ENCODE assay signal across 1 cellular context in the genomic region with DNA sequence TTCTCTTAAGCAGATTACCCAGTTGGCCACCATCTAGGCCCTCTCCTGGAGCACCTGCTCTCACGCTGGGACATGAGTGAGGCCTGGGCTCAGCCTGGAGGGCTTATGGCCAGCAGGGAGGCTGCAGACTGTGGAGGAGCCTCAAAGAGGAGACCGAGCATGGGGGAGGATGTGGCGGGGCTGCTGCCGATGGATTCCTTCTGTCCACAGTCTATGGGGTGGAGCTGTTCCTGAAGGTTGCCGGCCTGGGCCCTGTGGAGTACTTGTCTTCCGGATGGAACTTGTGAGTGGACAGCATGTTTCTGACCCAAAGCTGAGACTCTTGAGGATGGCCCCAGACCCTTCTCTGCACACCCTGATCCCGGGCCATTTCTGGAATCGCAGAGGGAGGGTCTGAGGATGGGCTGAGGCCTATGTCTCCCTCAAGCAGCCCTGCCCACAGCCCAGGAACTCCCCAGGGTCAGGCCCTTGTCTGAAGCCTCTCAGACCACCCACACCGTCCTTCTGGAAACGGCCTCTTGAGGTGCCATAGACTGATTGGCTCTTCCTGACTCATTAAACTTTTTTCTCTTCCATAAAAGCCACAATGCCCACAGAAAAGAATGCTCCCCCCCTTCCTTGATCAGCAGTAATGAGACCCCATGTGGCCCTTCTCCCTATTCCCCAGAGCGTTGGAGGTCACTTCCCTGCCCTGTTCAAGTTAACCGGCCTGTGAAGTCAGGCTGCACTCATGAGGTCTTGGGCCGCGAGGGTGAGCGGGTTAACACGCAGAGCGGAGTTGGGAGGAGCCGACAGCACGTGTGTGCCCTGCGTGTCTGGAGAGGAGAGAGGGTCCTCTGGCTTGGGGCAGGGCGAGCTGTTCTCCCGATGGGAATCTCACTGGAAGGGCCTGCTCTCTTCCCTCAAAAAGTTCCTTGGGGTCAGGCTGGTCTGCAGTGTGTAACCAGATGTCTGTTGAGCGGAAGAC.
TF ChIP-seq lines count a peak whose summit lies in the region.

No MANE protein-coding gene starts in this region.

TF ChIP-seq in GM23338, 12 proteins besides CTCF, POLR2A, EP300 and RAD21:
- TF ChIP-seq EZH2phosphoT487 (IDR thresholded peaks at IDR 0.05; ENCODE audit: unreplicated experiment) (no peak), CREB1 (CRISPR knock-in tag; IDR thresholded peaks at IDR 0.05; ENCODE audit: low read depth) (no peak), NANOG (IDR thresholded peaks at IDR 0.05; ENCODE audit: borderline replicate concordance) (no peak), ZNF114 (CRISPR knock-in tag; IDR thresholded peaks at IDR 0.05) (no peak), STAT1 (IDR thresholded peaks at IDR 0.05; ENCODE audit: unreplicated experiment) (no peak)
TF ChIP-seq in GM23338: peak in this region for 0.
